Comparison of ENCODE assay signal across 12 cellular contexts in genomic region chr1:185311589-185312225, GRCh38. TPM values are rescaled to one million over a fixed set of nuclear protein-coding genes. Genes with fewer than 3 reads are reported as not detected.
DNase-seq lines count a peak whose midpoint lies in the region; ATAC-seq, FAIRE-seq and TF ChIP-seq lines count a peak whose summit lies in the region.
"Had no signal": no experiment of that assay in that cellular context is flagged by ENCODE, and none has a peak within 500 bp of the region (broad histone marks: within the 10 kb centered on the region; RNA-seq: fewer than 3 reads in every experiment).

No MANE protein-coding gene starts in this region.

- no peak overlapping the region for H3K27ac Mint-ChIP-seq in CD8-positive, alpha-beta T cell
- H3K27ac Mint-ChIP-seq in astrocyte (ENCODE audit: unreplicated experiment) (no peak overlapping the region), nephron progenitor cell (no peak overlapping the region)

- H3K79me2 ChIP-seq in astrocyte (ENCODE audit: insufficient read depth, low read length), result peaks cover 78% of the 10 kb centered on the region

- H3K4me3 ChIP-seq in CD8-positive, alpha-beta T cell (ENCODE audit: low read depth, low read length), result no peak overlapping the region
- H3K4me3 ChIP-seq in astrocyte (ENCODE audit: insufficient read depth, low read depth, low read length), result no peak overlapping the region

- intact Hi-C loops in CD8-positive, alpha-beta T cell (cut with DNase I, micrococcal nuclease), result loop anchor here (10.0 kb wide), 3 partner anchors 267 to 1687 kb away; partner anchors contain the start of gene RNF2 (in 1 of the 2)

- no peak for TF ChIP-seq CTCF in CD8-positive, alpha-beta T cell (IDR thresholded peaks at IDR 0.05)
- TF ChIP-seq CTCF in astrocyte (IDR thresholded peaks at IDR 0.05; ENCODE audit: insufficient read depth, low read depth, low read length) (no peak), nephron progenitor cell (IDR thresholded peaks at IDR 0.05) (no peak)

- peak overlapping the region; percentile 23 for H3K4me2 ChIP-seq in astrocyte (ENCODE audit: low read length)

- ATAC-seq in CD8-positive, alpha-beta T cell, result no peak
- ATAC-seq in GM19395 (IDR thresholded peaks at IDR 0.05; ENCODE audit: unreplicated experiment) (no peak), HG03521 (IDR thresholded peaks at IDR 0.05; ENCODE audit: unreplicated experiment) (no peak), GM21528 (IDR thresholded peaks at IDR 0.05; ENCODE audit: low FRiP score, unreplicated experiment) (no peak)

- H3K27me3 Mint-ChIP-seq in CD8-positive, alpha-beta T cell (ENCODE audit: low read depth), result no peaks in the 10 kb centered on the region
- H3K27me3 Mint-ChIP-seq in astrocyte (ENCODE audit: low read depth, unreplicated experiment) (no peaks in the 10 kb centered on the region), nephron progenitor cell (ENCODE audit: low read depth, poor library complexity) (no peaks in the 10 kb centered on the region)

- DNase-seq in CD8-positive, alpha-beta T cell, result no peak
- DNase-seq in HCEC 1CT (peak; percentile 59), astrocyte (ENCODE audit: low read depth) (no peak), nephron progenitor cell (no peak), glomerular visceral epithelial cell (ENCODE audit: extremely low spot score) (no peak)
- DNase-seq: GOT3, mesendoderm, NCI-H1092, NCI-H446 treated with DMSO at 0.1 percent for 48 hours had no signal

- FAIRE-seq in astrocyte (lab: Jason Lieb, UNC), result no peak

- peaks cover 53% of the 10 kb centered on the region for H3K4me1 Mint-ChIP-seq in CD8-positive, alpha-beta T cell (ENCODE audit: low read depth)
- H3K4me1 Mint-ChIP-seq in astrocyte (ENCODE audit: low read depth, unreplicated experiment) (peaks cover 17% of the 10 kb centered on the region), nephron progenitor cell (peaks cover 44% of the 10 kb centered on the region)

- CTCF ChIA-PET in CD8-positive, alpha-beta T cell (lab: Charles Lee), result interaction anchor here (0.9 to 1.3 kb wide), 2 partner anchors 285 to 358 kb away, joined by 3 read pairs; no protein-coding TSS in a partner anchor

- peaks cover 66% of the 10 kb centered on the region for H4K20me1 ChIP-seq in astrocyte (ENCODE audit: insufficient read depth, low read length)

- H3K9ac ChIP-seq in astrocyte (ENCODE audit: low read length), result no peak overlapping the region

- no peaks in the 10 kb centered on the region for H3K9me3 ChIP-seq in CD8-positive, alpha-beta T cell (ENCODE audit: low read length)
- H3K9me3 ChIP-seq in astrocyte (ENCODE audit: insufficient read depth, low read depth, low read length), result no peaks in the 10 kb centered on the region

- peaks cover 39% of the 10 kb centered on the region for H3K4me1 ChIP-seq in CD8-positive, alpha-beta T cell (ENCODE audit: insufficient read depth, low read length)
- H3K4me1 ChIP-seq in astrocyte (ENCODE audit: insufficient read depth, low read length), result peaks cover 9% of the 10 kb centered on the region

- H3K9me3 Mint-ChIP-seq in CD8-positive, alpha-beta T cell, result no peaks in the 10 kb centered on the region
- H3K9me3 Mint-ChIP-seq in astrocyte (ENCODE audit: unreplicated experiment) (no peaks in the 10 kb centered on the region), nephron progenitor cell (no peaks in the 10 kb centered on the region)

- no peaks in the 10 kb centered on the region for H3K27me3 ChIP-seq in CD8-positive, alpha-beta T cell (ENCODE audit: insufficient read depth, low read length)
- H3K27me3 ChIP-seq in astrocyte (ENCODE audit: insufficient read depth, low read length), result no peaks in the 10 kb centered on the region

- H2AFZ ChIP-seq in astrocyte (ENCODE audit: low read depth, low read length), result no peak overlapping the region

- POLR2A ChIA-PET in CD8-positive, alpha-beta T cell (lab: Charles Lee), result no interaction called here

- no peak overlapping the region for H3K27ac ChIP-seq in CD8-positive, alpha-beta T cell (ENCODE audit: low read depth, low read length)
- no peak overlapping the region for H3K27ac ChIP-seq in astrocyte (ENCODE audit: low read depth, low read length)

- H3K36me3 ChIP-seq in CD8-positive, alpha-beta T cell (ENCODE audit: insufficient read depth, low read length), result peaks cover 28% of the 10 kb centered on the region
- H3K36me3 ChIP-seq in astrocyte (ENCODE audit: insufficient read depth, low read length), result peaks cover 37% of the 10 kb centered on the region

- H3K36me3 Mint-ChIP-seq in CD8-positive, alpha-beta T cell, result peaks cover 44% of the 10 kb centered on the region
- no peaks in the 10 kb centered on the region for H3K36me3 Mint-ChIP-seq in astrocyte (ENCODE audit: low read depth, unreplicated experiment)
- peaks cover 33% of the 10 kb centered on the region for H3K36me3 Mint-ChIP-seq in nephron progenitor cell (ENCODE audit: low read depth)

- peak overlapping the region; percentile 46 for H3K4me3 Mint-ChIP-seq in CD8-positive, alpha-beta T cell
- H3K4me3 Mint-ChIP-seq in astrocyte (ENCODE audit: unreplicated experiment), result peak overlapping the region; percentile 2
- peak overlapping the region; percentile 1 for H3K4me3 Mint-ChIP-seq in nephron progenitor cell

RNA-seq across cellular contexts. Expression of gene IVNS1ABP, which starts 5.3 kb away (rescaled TPM):
- total RNA-seq in CD8-positive, alpha-beta T cell, result 100 to 1,000 TPM; 227 to 237 TPM
- total RNA-seq in astrocyte, result 94.0 and 107 TPM in 2 replicates
